ENCODE assay signal across 8 cellular contexts in genomic region chr1:244322791-244323521, GRCh38.
DNase-seq lines count a peak whose midpoint lies in the region; ATAC-seq and TF ChIP-seq lines count a peak whose summit lies in the region.

No MANE protein-coding gene starts in this region.

- ATAC-seq in lung (ENCODE audit: insufficient read depth, low FRiP score) (peak; percentile 78), aorta (ENCODE audit: low FRiP score) (peak; percentile 85), HG03139 (IDR thresholded peaks at IDR 0.05; ENCODE audit: unreplicated experiment) (no peak)

- in situ Hi-C loops in SK-MEL-5 (cut with HindIII; ENCODE audit: low pct_unique_long_range_greater_than_20kb, low sequenced_read_pairs) = no loop called here

- H3K4me1 ChIP-seq in lung (ENCODE audit: control insufficient read depth in 2 of 2, insufficient read depth in 2 of 2, low read length in 2 of 2) (peaks cover 3 to 6% of the 10 kb centered on the region in 2 donors), aorta (ENCODE audit: control insufficient read depth in 1 of 2, insufficient read depth in 2 of 2, low read length in 2 of 2) (peaks cover 0 to 3% of the 10 kb centered on the region in 2 donors)

- peaks cover 0 to 2% of the 10 kb centered on the region in 2 donors for H3K9me3 ChIP-seq in lung (ENCODE audit: control insufficient read depth in 2 of 2, insufficient read depth in 1 of 2, low read length in 1 of 2)
- no peaks in the 10 kb centered on the region for H3K9me3 ChIP-seq in aorta (ENCODE audit: control insufficient read depth, low read length)

- no peaks in the 10 kb centered on the region for H3K36me3 ChIP-seq in lung (ENCODE audit: control insufficient read depth in 2 of 2, insufficient read depth in 2 of 2, low read length in 2 of 2)
- no peaks in the 10 kb centered on the region for H3K36me3 ChIP-seq in aorta (ENCODE audit: control insufficient read depth in 1 of 2, insufficient read depth in 2 of 2, low read length in 1 of 2)

- DNase-seq in activated gamma-delta T cell treated with Interleukin-2 at 50 U/mL for 16 hours (peak; percentile 46), activated gamma-delta T cell (lab: John Stamatoyannopoulos, UW) (no peak), SK-MEL-5 (ENCODE audit: low read depth, low spot score) (peak; percentile 86), dermis blood vessel endothelial cell (peak; percentile 98), lung (ENCODE audit: low spot score) (peak; percentile 63), aorta (no peak), NCI-H1417 (lab: John Stamatoyannopoulos, UW) (no peak)

- no peak for TF ChIP-seq CTCF in lung (IDR thresholded peaks at IDR 0.05; ENCODE audit: control extremely low read depth, extremely low read depth)

- H3K4me3 ChIP-seq in lung (no peak overlapping the region), aorta (ENCODE audit: low read length in 2 of 2) (no peak overlapping the region)

- 13 to 36% methylated on average over 6 of the region's 6 CpGs for WGBS in lung, 2 donors
- WGBS in aorta, 2 donors = 0 to 4% methylated on average over 6 of the region's 6 CpGs

- intact Hi-C loops in aorta (cut with DNase I) = loop anchor here in 1 of 2 donors (5.0 kb wide), 1 partner anchor 129 kb away; the partner anchor contains the start of gene ADSS2

- H3K27me3 ChIP-seq in lung (ENCODE audit: control insufficient read depth, insufficient read depth) (no peaks in the 10 kb centered on the region), aorta (ENCODE audit: control insufficient read depth in 1 of 2, insufficient read depth in 2 of 2, low read length in 1 of 2) (no peaks in the 10 kb centered on the region)

- H3K27ac ChIP-seq in lung (ENCODE audit: low read depth in 1 of 2, low read length in 1 of 2) = peak overlapping the region; percentile 77 to 85
- peak overlapping the region; percentile 60 to 71 for H3K27ac ChIP-seq in aorta (ENCODE audit: low read depth in 1 of 2, low read length in 2 of 2)

Comparison
In these comparisons a context has a peak if more than half of its experiments do, and no peak if none do; other contexts are left out.
1. DNase-seq: peak in activated gamma-delta T cell treated with Interleukin-2 at 50 U/mL for 16 hours (single experiment), SK-MEL-5 (single experiment), dermis blood vessel endothelial cell (single experiment) and lung (single experiment); none in activated gamma-delta T cell (single experiment), aorta (0 of 2) and NCI-H1417 (0 of 3).